40 cellular contexts compared by ENCODE assay signal in the genomic region with DNA sequence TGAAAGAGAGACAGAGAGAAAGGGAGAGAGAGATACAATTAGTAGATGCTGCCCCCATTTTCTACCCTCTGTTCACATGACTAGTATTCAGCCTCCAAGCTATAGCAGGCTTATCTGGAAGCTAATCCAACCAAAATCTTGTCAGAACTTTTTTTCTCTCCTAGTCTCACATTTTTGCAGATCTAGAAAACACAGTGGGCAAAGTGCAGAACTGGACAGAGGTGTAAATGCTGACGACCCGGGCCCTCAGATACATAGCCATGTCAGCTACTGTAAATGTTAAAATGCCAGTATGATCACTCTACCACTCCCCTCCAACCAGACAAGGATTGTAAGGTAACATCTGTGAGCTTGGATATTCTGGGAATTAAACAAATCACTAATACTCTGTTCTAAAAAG.
"Had no signal": no experiment of that assay in that cellular context is flagged by ENCODE, and none has a peak within 500 bp of the region (broad histone marks: within the 10 kb centered on the region; RNA-seq: fewer than 3 reads in every experiment).

No MANE protein-coding gene starts in this region.

- H3K4me1 Mint-ChIP-seq: activated naive CD4-positive, alpha-beta T cell treated with anti-CD3 and anti-CD28 coated beads, Interleukin-2, amount 10 ng/mL, durations not matched to agents 7 days and 5 days; activated naive CD4-positive, alpha-beta T cell treated with anti-CD3 and anti-CD28 coated beads, Interleukin-2, amount 50 U/mL, for 24 hours; activated naive CD8-positive, alpha-beta T cell treated with anti-CD3 and anti-CD28 coated beads for 36 hours; activated naive CD8-positive, alpha-beta T cell treated with anti-CD3 and anti-CD28 coated beads, Interleukin-2, amount 10 ng/mL, durations not matched to agents 7 days and 5 days; activated naive CD8-positive, alpha-beta T cell treated with anti-CD3 and anti-CD28 coated beads, Interleukin-2, amount 50 U/mL, for 24 hours; activated T-helper 17 cell treated with anti-CD3 and anti-CD28 coated beads, Interleukin-2, amount 50 U/mL, for 72 hours; central memory CD8-positive, alpha-beta T cell had no signal

- H3K27me3 Mint-ChIP-seq: activated naive CD4-positive, alpha-beta T cell treated with anti-CD3 and anti-CD28 coated beads, Interleukin-2, amount 10 ng/mL, durations not matched to agents 7 days and 5 days; activated naive CD4-positive, alpha-beta T cell treated with anti-CD3 and anti-CD28 coated beads, Interleukin-2, amount 50 U/mL, for 24 hours; activated naive CD8-positive, alpha-beta T cell treated with anti-CD3 and anti-CD28 coated beads for 36 hours; activated naive CD8-positive, alpha-beta T cell treated with anti-CD3 and anti-CD28 coated beads, Interleukin-2, amount 10 ng/mL, durations not matched to agents 7 days and 5 days had no signal

- DNase-seq: activated effector memory CD4-positive, alpha-beta T cell treated with anti-CD3 and anti-CD28 coated beads, Interleukin-2, amount 50 U/mL, for 16 hours; activated effector memory CD4-positive, alpha-beta T cell treated with Interleukin-2 at 50 U/mL for 16 hours; activated gamma-delta T cell; activated gamma-delta T cell treated with Interleukin-2 at 50 U/mL for 16 hours; activated naive CD4-positive, alpha-beta T cell; activated naive CD4-positive, alpha-beta T cell treated with anti-CD3 and anti-CD28 coated beads for 36 hours; activated naive CD4-positive, alpha-beta T cell treated with anti-CD3 and anti-CD28 coated beads, Interleukin-2, amount 10 ng/mL, durations not matched to agents 7 days and 5 days; activated naive CD4-positive, alpha-beta T cell treated with anti-CD3 and anti-CD28 coated beads, Interleukin-2, amount 50 U/mL, for 16 hours; activated naive CD4-positive, alpha-beta T cell treated with Interleukin-2 at 50 U/mL for 16 hours; activated naive CD8-positive, alpha-beta T cell treated with anti-CD3 and anti-CD28 coated beads for 36 hours; activated naive CD8-positive, alpha-beta T cell treated with anti-CD3 and anti-CD28 coated beads, Interleukin-2, amount 10 ng/mL, durations not matched to agents 7 days and 5 days; activated naive CD8-positive, alpha-beta T cell treated with anti-CD3 and anti-CD28 coated beads, Interleukin-2, amount 50 U/mL, for 24 hours; activated T-cell treated with anti-CD3 and anti-CD28 coated beads for 4 hours; activated T-cell treated with anti-CD3 and anti-CD28 coated beads, Interleukin-2, amount 50 U/mL, for 1 hour; activated T-cell treated with anti-CD3 and anti-CD28 coated beads, Interleukin-2, amount 50 U/mL, for 24 hours; activated T-cell treated with anti-CD3 and anti-CD28 coated beads, Interleukin-2, amount 50 U/mL, for 4 hours; activated T-cell treated with anti-CD3 and anti-CD28 coated beads, Interleukin-2, amount 50 U/mL, for 48 hours; activated T-cell treated with anti-CD3 and anti-CD28 coated beads, Interleukin-2, amount 50 U/mL, for 72 hours; adrenal gland; amniotic stem cell; amygdala; anterior cingulate cortex; aorta; body of pancreas; brain microvascular endothelial cell; caudate nucleus; central memory CD4-positive, alpha-beta T cell; cerebellar nuclear complex had no signal

- FAIRE-seq: bronchial epithelial cell had no signal

- H3K27ac Mint-ChIP-seq: activated naive CD4-positive, alpha-beta T cell treated with anti-CD3 and anti-CD28 coated beads for 36 hours; activated naive CD4-positive, alpha-beta T cell treated with anti-CD3 and anti-CD28 coated beads, Interleukin-2, amount 10 ng/mL, durations not matched to agents 7 days and 5 days; activated naive CD4-positive, alpha-beta T cell treated with anti-CD3 and anti-CD28 coated beads, Interleukin-2, amount 50 U/mL, for 24 hours; activated naive CD8-positive, alpha-beta T cell; activated naive CD8-positive, alpha-beta T cell treated with anti-CD3 and anti-CD28 coated beads for 36 hours; activated naive CD8-positive, alpha-beta T cell treated with anti-CD3 and anti-CD28 coated beads, Interleukin-2, amount 10 ng/mL, durations not matched to agents 7 days and 5 days; activated naive CD8-positive, alpha-beta T cell treated with anti-CD3 and anti-CD28 coated beads, Interleukin-2, amount 50 U/mL, for 24 hours; activated T-cell treated with anti-CD3 and anti-CD28 coated beads, Interleukin-2, amount 50 U/mL, for 24 hours; activated T-cell treated with anti-CD3 and anti-CD28 coated beads, Interleukin-2, amount 50 U/mL, for 72 hours; activated T-helper 1 cell treated with anti-CD3 and anti-CD28 coated beads, Interleukin-12 subunit alpha, Interleukin-12 subunit beta, Interleukin-2, Interleukin-4 antibody, amounts not matched to agents 30 ng/mL and 10 ng/mL and 1 ng/mL, durations not matched to agents 14 hours and 24 hours and 36 hours; activated T-helper 17 cell treated with anti-CD3 and anti-CD28 coated beads, Interleukin-2, amount 50 U/mL, for 72 hours; activated T-helper 2 cell treated with anti-CD3 and anti-CD28 coated beads, Interferon-gamma antibody, Interleukin-2, Interleukin-4, amounts not matched to agents 10 μg/mL and 5 μg/mL and 100 μg/mL, durations not matched to agents 14 hours and 24 hours and 36 hours; brain had no signal

- ATAC-seq: activated naive CD4-positive, alpha-beta T cell treated with anti-CD3 and anti-CD28 coated beads, Interleukin-2, amount 50 U/mL, for 72 hours; activated naive CD8-positive, alpha-beta T cell treated with anti-CD3 and anti-CD28 coated beads, Interleukin-2, amount 50 U/mL, for 24 hours; activated T-cell treated with anti-CD3 and anti-CD28 coated beads, Interleukin-2, amount 50 U/mL, for 4 hours; activated T-cell treated with anti-CD3 and anti-CD28 coated beads, Interleukin-2, amount 50 U/mL, for 72 hours; activated T-helper 17 cell treated with anti-CD3 and anti-CD28 coated beads, Interleukin-2, amount 50 U/mL, for 72 hours; body of pancreas had no signal

- H3K4me1 ChIP-seq: adrenal gland, ascending aorta, body of pancreas, breast epithelium had no signal

- H3K36me3 ChIP-seq: adrenal gland, ascending aorta, brain microvascular endothelial cell, breast epithelium, cardiac muscle cell had no signal

- H3K9me3 ChIP-seq: adrenal gland, ascending aorta, body of pancreas had no signal

- H3K9me3 Mint-ChIP-seq: activated naive CD4-positive, alpha-beta T cell treated with anti-CD3 and anti-CD28 coated beads for 36 hours; activated naive CD4-positive, alpha-beta T cell treated with anti-CD3 and anti-CD28 coated beads, Interleukin-2, amount 10 ng/mL, durations not matched to agents 7 days and 5 days; activated naive CD8-positive, alpha-beta T cell treated with anti-CD3 and anti-CD28 coated beads, Interleukin-2, amount 50 U/mL, for 24 hours; activated T-cell treated with anti-CD3 and anti-CD28 coated beads, Interleukin-2, amount 50 U/mL, for 24 hours; activated T-helper 17 cell treated with anti-CD3 and anti-CD28 coated beads, Interleukin-2, amount 50 U/mL, for 72 hours; activated T-helper 2 cell treated with anti-CD3 and anti-CD28 coated beads, Interferon-gamma antibody, Interleukin-2, Interleukin-4, amounts not matched to agents 10 μg/mL and 5 μg/mL and 100 μg/mL, durations not matched to agents 14 hours and 24 hours and 36 hours; central memory CD8-positive, alpha-beta T cell had no signal

- H3K4me3 Mint-ChIP-seq: activated naive CD4-positive, alpha-beta T cell treated with anti-CD3 and anti-CD28 coated beads for 36 hours; activated naive CD4-positive, alpha-beta T cell treated with anti-CD3 and anti-CD28 coated beads, Interleukin-2, amount 10 ng/mL, durations not matched to agents 7 days and 5 days; activated naive CD4-positive, alpha-beta T cell treated with anti-CD3 and anti-CD28 coated beads, Interleukin-2, amount 50 U/mL, for 24 hours; activated naive CD8-positive, alpha-beta T cell; activated naive CD8-positive, alpha-beta T cell treated with anti-CD3 and anti-CD28 coated beads for 36 hours; activated naive CD8-positive, alpha-beta T cell treated with anti-CD3 and anti-CD28 coated beads, Interleukin-2, amount 10 ng/mL, durations not matched to agents 7 days and 5 days; activated naive CD8-positive, alpha-beta T cell treated with anti-CD3 and anti-CD28 coated beads, Interleukin-2, amount 50 U/mL, for 24 hours; activated T-cell treated with anti-CD3 and anti-CD28 coated beads, Interleukin-2, amount 50 U/mL, for 24 hours; activated T-cell treated with anti-CD3 and anti-CD28 coated beads, Interleukin-2, amount 50 U/mL, for 4 hours; activated T-cell treated with anti-CD3 and anti-CD28 coated beads, Interleukin-2, amount 50 U/mL, for 72 hours; activated T-helper 1 cell treated with anti-CD3 and anti-CD28 coated beads, Interleukin-12 subunit alpha, Interleukin-12 subunit beta, Interleukin-2, Interleukin-4 antibody, amounts not matched to agents 30 ng/mL and 10 ng/mL and 1 ng/mL, durations not matched to agents 14 hours and 24 hours and 36 hours; activated T-helper 17 cell treated with anti-CD3 and anti-CD28 coated beads, Interleukin-2, amount 50 U/mL, for 72 hours; brain; central memory CD8-positive, alpha-beta T cell had no signal

- H3K36me3 Mint-ChIP-seq: activated naive CD4-positive, alpha-beta T cell treated with anti-CD3 and anti-CD28 coated beads, Interleukin-2, amount 10 ng/mL, durations not matched to agents 7 days and 5 days had no signal

- H3K4me3 ChIP-seq: adrenal gland, ascending aorta, body of pancreas, breast epithelium, cardiac muscle cell had no signal

- H3K27me3 ChIP-seq: ascending aorta, body of pancreas, brain microvascular endothelial cell, cardiac muscle cell had no signal

- H3K27ac ChIP-seq: adrenal gland, ascending aorta, body of pancreas, brain microvascular endothelial cell, breast epithelium, cardiac muscle cell had no signal
